ENCODE assay signal across 9 cellular contexts in genomic region chr13:79194272-79194671, GRCh38.
DNase-seq lines count a peak whose midpoint lies in the region; ATAC-seq, FAIRE-seq and TF ChIP-seq lines count a peak whose summit lies in the region.
"Had no signal": no experiment of that assay in that cellular context is flagged by ENCODE, and none has a peak within 500 bp of the region (broad histone marks: within the 10 kb centered on the region; RNA-seq: fewer than 3 reads in every experiment).

No MANE protein-coding gene starts in this region.

- no peak overlapping the region for H3K4me3 ChIP-seq in small intestine (ENCODE audit: low read depth in 1 of 2, low read length in 2 of 2)
- H3K4me3 ChIP-seq in esophagus squamous epithelium: no peak overlapping the region
- H3K4me3 ChIP-seq: neural progenitor cell had no signal

- POLR2A ChIA-PET in WTC11 (lab: Charles Lee): no interaction called here

- H3K9me3 ChIP-seq in small intestine (ENCODE audit: control insufficient read depth, low read depth): no peaks in the 10 kb centered on the region
- H3K9me3 ChIP-seq in esophagus squamous epithelium: no peaks in the 10 kb centered on the region

- H3K36me3 Mint-ChIP-seq in WTC11: no peaks in the 10 kb centered on the region
- H3K36me3 Mint-ChIP-seq: neural progenitor cell had no signal

- CTCF ChIA-PET in WTC11 (lab: Charles Lee): no interaction called here

- no peaks in the 10 kb centered on the region for H3K36me3 ChIP-seq in small intestine (ENCODE audit: control insufficient read depth in 2 of 2, insufficient read depth in 2 of 2, low read length in 2 of 2)
- H3K36me3 ChIP-seq in esophagus squamous epithelium: no peaks in the 10 kb centered on the region
- H3K36me3 ChIP-seq: neural progenitor cell had no signal

- no peaks in the 10 kb centered on the region for H3K9me3 Mint-ChIP-seq in WTC11
- H3K9me3 Mint-ChIP-seq: neural progenitor cell had no signal

- H3K4me3 Mint-ChIP-seq in WTC11: no peak overlapping the region
- H3K4me3 Mint-ChIP-seq: neural progenitor cell had no signal

- ATAC-seq in GM18868 (IDR thresholded peaks at IDR 0.05; ENCODE audit: unreplicated experiment) (peak; percentile 93), HG02642 (IDR thresholded peaks at IDR 0.05; ENCODE audit: poor library complexity, unreplicated experiment) (peak; percentile 95), WTC11 (no peak)

- no peak for FAIRE-seq in small intestine (lab: Jason Lieb, UNC)

- TF ChIP-seq POLR2A in esophagus squamous epithelium (IDR thresholded peaks at IDR 0.05): no peak

- H3K4me1 ChIP-seq in small intestine (ENCODE audit: control insufficient read depth in 2 of 2, insufficient read depth in 1 of 2, low read depth in 1 of 2, low read length in 1 of 2) (no peaks in the 10 kb centered on the region), esophagus squamous epithelium (no peaks in the 10 kb centered on the region)

- peaks cover 26% of the 10 kb centered on the region for H3K4me1 Mint-ChIP-seq in WTC11
- H3K4me1 Mint-ChIP-seq: neural progenitor cell had no signal

- intact Hi-C loops in esophagus squamous epithelium (cut with DNase I): no loop called here

- H3K27ac Mint-ChIP-seq in WTC11: no peak overlapping the region
- H3K27ac Mint-ChIP-seq: neural progenitor cell had no signal

- 45 to 56% (median 49%) methylated on average over 3 of the region's 3 CpGs for WGBS in small intestine, 3 donors
- WGBS in esophagus squamous epithelium, 2 donors: 63 to 66% methylated on average over 3 of the region's 3 CpGs

- peak; percentile 95 for DNase-seq in NOMO-1 treated with DMSO at 0.1 percent for 48 hours (lab: John Stamatoyannopoulos, UW; ENCODE audit: unreplicated experiment)
- DNase-seq in small intestine: peak; percentile 16
- no peak for DNase-seq in NCI-H748 (lab: John Stamatoyannopoulos, UW; ENCODE audit: unreplicated experiment)
- DNase-seq in esophagus squamous epithelium (lab: John Stamatoyannopoulos, UW): no peak
- DNase-seq in WTC11 (ENCODE audit: low spot score): no peak
- DNase-seq in occipital lobe (lab: John Stamatoyannopoulos, UW): no peak

- H3K27ac ChIP-seq in small intestine (ENCODE audit: low read depth in 1 of 2, low read length in 1 of 2) (no peak overlapping the region), esophagus squamous epithelium (no peak overlapping the region)
- H3K27ac ChIP-seq: neural progenitor cell had no signal

- TF ChIP-seq CTCF in esophagus squamous epithelium (IDR thresholded peaks at IDR 0.05) (no peak), WTC11 (IDR thresholded peaks at IDR 0.05) (no peak)

- H3K27me3 ChIP-seq in small intestine (ENCODE audit: control insufficient read depth in 2 of 2, insufficient read depth in 2 of 2, low read length in 2 of 2) (no peaks in the 10 kb centered on the region), esophagus squamous epithelium (no peaks in the 10 kb centered on the region)
- H3K27me3 ChIP-seq: neural progenitor cell had no signal

- no peaks in the 10 kb centered on the region for H3K27me3 Mint-ChIP-seq in WTC11 (ENCODE audit: low read depth)

TF ChIP-seq in WTC11, 78 proteins besides CTCF, POLR2A, EP300 and RAD21:
- no peak for TF ChIP-seq NR2C2 (CRISPR knock-in tag; IDR thresholded peaks at IDR 0.05)
- no peak for TF ChIP-seq ZNF396 (CRISPR knock-in tag; IDR thresholded peaks at IDR 0.05; ENCODE audit: borderline replicate concordance)
- TF ChIP-seq SMAD4 (CRISPR knock-in tag; IDR thresholded peaks at IDR 0.05): no peak
- no peak for TF ChIP-seq ATF3 (CRISPR knock-in tag; conservative IDR thresholded peaks at IDR 0.05)
- TF ChIP-seq ATF2 (CRISPR knock-in tag; IDR thresholded peaks at IDR 0.05; ENCODE audit: borderline replicate concordance, low read depth): no peak
- no peak for TF ChIP-seq ETV6 (CRISPR knock-in tag; IDR thresholded peaks at IDR 0.05)
- TF ChIP-seq, protein P1, sequence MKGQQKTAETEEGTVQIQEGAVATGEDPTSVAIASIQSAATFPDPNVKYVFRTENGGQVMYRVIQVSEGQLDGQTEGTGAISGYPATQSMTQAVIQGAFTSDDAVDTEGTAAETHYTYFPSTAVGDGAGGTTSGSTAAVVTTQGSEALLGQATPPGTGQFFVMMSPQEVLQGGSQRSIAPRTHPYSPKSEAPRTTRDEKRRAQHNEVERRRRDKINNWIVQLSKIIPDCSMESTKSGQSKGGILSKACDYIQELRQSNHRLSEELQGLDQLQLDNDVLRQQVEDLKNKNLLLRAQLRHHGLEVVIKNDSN (CRISPR knock-in tag; IDR thresholded peaks at IDR 0.05): no peak
- no peak for TF ChIP-seq FOXP1 (CRISPR knock-in tag; IDR thresholded peaks at IDR 0.05; ENCODE audit: borderline replicate concordance)
- TF ChIP-seq ZNF425 (CRISPR knock-in tag; conservative IDR thresholded peaks at IDR 0.05): no peak
- TF ChIP-seq ZNF138 (CRISPR knock-in tag; conservative IDR thresholded peaks at IDR 0.05): no peak
- TF ChIP-seq ZBTB21 (CRISPR knock-in tag; IDR thresholded peaks at IDR 0.05; ENCODE audit: borderline replicate concordance): no peak

Comparison
In these comparisons a context has a peak if more than half of its experiments do, and no peak if none do; other contexts are left out.
1. DNase-seq: peak in NOMO-1 treated with DMSO at 0.1 percent for 48 hours (single experiment) and small intestine (single experiment); none in NCI-H748 (single experiment), esophagus squamous epithelium (single experiment), WTC11 (single experiment) and occipital lobe (single experiment).